ENCODE assay signal across 19 cellular contexts in genomic region chrX:79287724-79288123, GRCh38.
"Had no signal": no experiment of that assay in that cellular context is flagged by ENCODE, and none has a peak within 500 bp of the region (broad histone marks: within the 10 kb centered on the region; RNA-seq: fewer than 3 reads in every experiment).

No MANE protein-coding gene starts in this region.

- H3K4me3 ChIP-seq: breast epithelium, coronary artery, esophagus muscularis mucosa, gastrocnemius medialis, left ventricle myocardium inferior, prostate gland, testis, uterus had no signal

- H3K4me1 ChIP-seq: breast epithelium, esophagus muscularis mucosa, gastrocnemius medialis, left ventricle myocardium inferior, prostate gland, testis, uterus had no signal

- H3K27ac ChIP-seq: breast epithelium, coronary artery, esophagus muscularis mucosa, gastrocnemius medialis, left ventricle myocardium inferior, prostate gland, testis, uterus, WERI-Rb-1 had no signal

- H3K27ac Mint-ChIP-seq: activated CD4-positive, alpha-beta memory T cell treated with anti-CD3 and anti-CD28 coated beads, Interleukin-2, amount 10 ng/mL, durations not matched to agents 7 days and 5 days; activated naive CD8-positive, alpha-beta T cell treated with anti-CD3 and anti-CD28 coated beads for 36 hours; stimulated activated naive B cell treated with anti-CD40 and anti-IgM and Interleukin-4, amounts not matched to agents 10 μg/mL and 1 μg/mL and 100 μg/mL, for 72 hours had no signal

- H3K9me3 Mint-ChIP-seq: activated CD4-positive, alpha-beta memory T cell treated with anti-CD3 and anti-CD28 coated beads, Interleukin-2, amount 10 ng/mL, durations not matched to agents 7 days and 5 days; natural killer cell had no signal

- H3K4me3 Mint-ChIP-seq: activated naive CD8-positive, alpha-beta T cell treated with anti-CD3 and anti-CD28 coated beads for 36 hours; natural killer cell; stimulated activated naive B cell treated with anti-CD40 and anti-IgM and Interleukin-4, amounts not matched to agents 10 μg/mL and 1 μg/mL and 100 μg/mL, for 72 hours had no signal

- H3K27me3 Mint-ChIP-seq: activated CD4-positive, alpha-beta memory T cell treated with anti-CD3 and anti-CD28 coated beads, Interleukin-2, amount 10 ng/mL, durations not matched to agents 7 days and 5 days; activated naive CD8-positive, alpha-beta T cell treated with anti-CD3 and anti-CD28 coated beads for 36 hours had no signal

- DNase-seq: activated CD4-positive, alpha-beta memory T cell treated with anti-CD3 and anti-CD28 coated beads, Interleukin-2, amount 10 ng/mL, durations not matched to agents 7 days and 5 days; activated CD4-positive, CD25-positive, alpha-beta regulatory T cell treated with anti-CD3 and anti-CD28 coated beads, Interleukin-2, amount 50 U/mL, for 72 hours; activated naive CD8-positive, alpha-beta T cell treated with anti-CD3 and anti-CD28 coated beads for 36 hours; gastrocnemius medialis; hippocampal formation; left ventricle myocardium inferior; natural killer cell; stimulated activated CD4-positive, alpha-beta T cell treated with anti-CD3 and anti-CD28 coated beads, Interleukin-2, amount 100 ng/mL, for 48 hours; stimulated activated CD8-positive, alpha-beta memory T cell treated with anti-CD3 and anti-CD28 coated beads, Interleukin-4, amount 100 ng/mL, for 48 hours; stimulated activated naive B cell treated with anti-CD40 and anti-IgM and Interleukin-4, amounts not matched to agents 10 μg/mL and 1 μg/mL and 100 μg/mL, for 72 hours; testis; trophoblast cell; uterus; WERI-Rb-1 had no signal

- H3K4me1 Mint-ChIP-seq: stimulated activated naive B cell treated with anti-CD40 and anti-IgM and Interleukin-4, amounts not matched to agents 10 μg/mL and 1 μg/mL and 100 μg/mL, for 72 hours had no signal

- H3K36me3 ChIP-seq: breast epithelium, esophagus muscularis mucosa, gastrocnemius medialis, left ventricle myocardium inferior, prostate gland, uterus, WERI-Rb-1 had no signal

- H3K36me3 Mint-ChIP-seq: natural killer cell had no signal

- ATAC-seq: gastrocnemius medialis; natural killer cell; stimulated activated naive B cell treated with anti-CD40 and anti-IgM and Interleukin-4, amounts not matched to agents 10 μg/mL and 1 μg/mL and 100 μg/mL, for 72 hours had no signal

- FAIRE-seq: TTC549 had no signal

- H3K9me3 ChIP-seq: breast epithelium, esophagus muscularis mucosa, gastrocnemius medialis, left ventricle myocardium inferior, prostate gland, testis, uterus had no signal
